2 cellular contexts compared by ENCODE assay signal in genomic region chr5:170416526-170416925, GRCh38.
TF ChIP-seq lines count a peak whose summit lies in the region.

No MANE protein-coding gene starts in this region.

TF ChIP-seq in IMR-90, 13 proteins besides CTCF, POLR2A, EP300 and RAD21:
- TF ChIP-seq CEBPB (IDR thresholded peaks at IDR 0.05; ENCODE audit: low read depth, low read length) (no peak), USF2 (IDR thresholded peaks at IDR 0.05; ENCODE audit: low read depth, low read length) (no peak), SMC3 (IDR thresholded peaks at IDR 0.05; ENCODE audit: low read depth, low read length) (no peak), ELK1 (IDR thresholded peaks at IDR 0.05; ENCODE audit: borderline replicate concordance, low read depth, low read length) (no peak), CHD1 (IDR thresholded peaks at IDR 0.05; ENCODE audit: low read depth, low read length) (no peak), RCOR1 (IDR thresholded peaks at IDR 0.05; ENCODE audit: insufficient replicate concordance, low read length) (no peak), MAFK (IDR thresholded peaks at IDR 0.05; ENCODE audit: low read depth, low read length) (no peak), NFE2L2 (IDR thresholded peaks at IDR 0.05; ENCODE audit: low read depth, low read length) (no peak), BHLHE40 (IDR thresholded peaks at IDR 0.05; ENCODE audit: low read depth, low read length) (no peak), FOS (IDR thresholded peaks at IDR 0.05; ENCODE audit: low read depth, low read length) (no peak), MXI1 (IDR thresholded peaks at IDR 0.05; ENCODE audit: borderline replicate concordance, low read depth, low read length) (no peak), RFX5 (IDR thresholded peaks at IDR 0.05; ENCODE audit: low read depth, low read length) (no peak), MAZ (IDR thresholded peaks at IDR 0.05; ENCODE audit: borderline replicate concordance, low read depth, low read length) (no peak)

TF ChIP-seq in K562, 482 proteins besides CTCF, POLR2A, EP300 and RAD21:
- TF ChIP-seq RBM25 (IDR thresholded peaks at IDR 0.05; ENCODE audit: low read depth, low read length, severe bottlenecking) (peak; percentile 19), KLF1 (tag; IDR thresholded peaks at IDR 0.05) (no peak), ADNP (tag; IDR thresholded peaks at IDR 0.05) (0 out of 2 replicates have a peak, but pooled peaks have one; percentile 17)
